8 cellular contexts compared by ENCODE assay signal in the genomic region with DNA sequence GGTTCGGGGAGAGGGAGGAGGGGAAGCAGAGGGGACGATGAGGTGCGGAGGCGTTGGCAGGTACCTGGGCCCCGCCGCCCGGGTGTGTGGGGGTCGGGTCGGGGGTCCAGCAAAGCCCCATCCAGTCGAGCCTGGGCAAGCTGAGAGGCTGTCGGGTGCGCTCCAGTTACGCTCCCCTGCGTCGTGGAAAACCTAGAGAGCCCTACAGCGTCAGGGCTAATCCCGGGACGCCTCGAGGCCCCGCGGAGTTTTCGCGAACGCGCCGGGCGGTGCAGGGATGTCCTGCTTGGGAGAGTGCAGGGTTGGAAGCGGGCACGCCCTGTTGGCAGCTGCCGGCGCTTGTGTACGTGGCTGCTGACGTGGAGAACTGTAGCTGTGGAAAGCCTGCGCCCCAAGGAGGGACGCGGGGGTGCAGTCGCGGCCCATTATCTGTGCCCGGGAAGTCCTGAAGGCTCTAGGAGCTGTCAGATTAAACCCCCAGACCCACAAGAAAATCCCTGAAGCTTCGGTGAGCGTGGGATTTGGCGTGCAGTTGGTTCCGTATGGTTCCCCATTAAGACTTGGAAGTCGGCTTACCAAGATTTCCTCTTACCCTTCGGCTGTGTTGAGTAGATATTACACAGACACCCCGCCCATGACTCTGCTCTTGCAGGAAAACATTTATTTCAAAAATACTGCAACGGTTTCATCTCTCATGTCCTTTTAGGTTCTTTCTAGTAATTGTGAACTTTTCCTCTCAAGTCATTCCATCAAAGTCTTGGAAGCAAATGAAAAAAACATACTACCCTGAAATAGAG. TPM values are rescaled to one million over a fixed set of nuclear protein-coding genes. Genes with fewer than 3 reads are reported as not detected.
DNase-seq lines count a peak whose midpoint lies in the region; ATAC-seq lines count a peak whose summit lies in the region.

No MANE protein-coding gene starts in this region.

- peak; percentile 40 for ATAC-seq in HG02943 (IDR thresholded peaks at IDR 0.05; ENCODE audit: low read depth, unreplicated experiment)

- H3K4me3 Mint-ChIP-seq in activated CD4-positive, alpha-beta memory T cell treated with anti-CD3 and anti-CD28 coated beads for 36 hours: peak overlapping the region; percentile 80

- H3K27me3 ChIP-seq in ectodermal cell (ENCODE audit: control insufficient read depth, insufficient read depth, low read length, poor library complexity, severe bottlenecking): no peaks in the 10 kb centered on the region

- peaks cover 30% of the 10 kb centered on the region for H3K4me1 Mint-ChIP-seq in activated CD4-positive, alpha-beta memory T cell treated with anti-CD3 and anti-CD28 coated beads for 36 hours (ENCODE audit: low read depth)

- peak overlapping the region; percentile 71 for H3K4me3 ChIP-seq in ectodermal cell (ENCODE audit: insufficient read depth, low read depth, low read length)

- peak overlapping the region; percentile 92 for H3K27ac ChIP-seq in ectodermal cell (ENCODE audit: insufficient read depth, low read depth, low read length, poor library complexity, severe bottlenecking)

- H3K27me3 Mint-ChIP-seq in activated CD4-positive, alpha-beta memory T cell treated with anti-CD3 and anti-CD28 coated beads for 36 hours: no peaks in the 10 kb centered on the region

- intact Hi-C loops in activated CD4-positive, alpha-beta memory T cell treated with anti-CD3 and anti-CD28 coated beads for 36 hours (cut with micrococcal nuclease): loop anchor here (1.0 to 5.0 kb wide), 7 partner anchors 12 to 1167 kb away; partner anchors contain the start of genes ANO6, SCAF11 and SLC38A2

- H3K36me3 Mint-ChIP-seq in activated CD4-positive, alpha-beta memory T cell treated with anti-CD3 and anti-CD28 coated beads for 36 hours: peaks cover 2% of the 10 kb centered on the region

- POLR2A ChIA-PET in activated CD4-positive, alpha-beta memory T cell treated with anti-CD3 and anti-CD28 coated beads for 36 hours (lab: Charles Lee): interaction anchor here (0.8 to 2.4 kb wide), 7 partner anchors 13 to 166 kb away, joined by 3 to 17 read pairs (median 5); partner anchors contain the start of gene SLC38A1

- CTCF ChIA-PET in activated CD4-positive, alpha-beta memory T cell treated with anti-CD3 and anti-CD28 coated beads for 36 hours (lab: Charles Lee): interaction anchor here (0.7 to 1.0 kb wide), 2 partner anchors 100 to 225 kb away, joined by 3 to 4 read pairs; no protein-coding TSS in a partner anchor

- no peaks in the 10 kb centered on the region for H3K36me3 ChIP-seq in ectodermal cell (ENCODE audit: control insufficient read depth, insufficient read depth, low read length)

- H3K9me3 Mint-ChIP-seq in activated CD4-positive, alpha-beta memory T cell treated with anti-CD3 and anti-CD28 coated beads for 36 hours: no peaks in the 10 kb centered on the region

- DNase-seq in activated CD8-positive, alpha-beta memory T cell treated with anti-CD3 and anti-CD28 coated beads for 1 hour (ENCODE audit: extremely low read depth in 1 of 2, low read depth in 1 of 2): peak; percentile 51 to 52
- no peak for DNase-seq in activated CD8-positive, alpha-beta memory T cell treated with anti-CD3 and anti-CD28 coated beads for 24 hours
- peak; percentile 32 for DNase-seq in NCI-H2196 treated with DMSO at 0.1 percent for 48 hours (lab: John Stamatoyannopoulos, UW; ENCODE audit: unreplicated experiment)
- DNase-seq in activated CD4-positive, alpha-beta memory T cell treated with anti-CD3 and anti-CD28 coated beads for 36 hours: peak; percentile 85
- DNase-seq in mesenteric fat pad (ENCODE audit: low spot score): peak; percentile 95
- DNase-seq in stimulated activated CD8-positive, alpha-beta memory T cell treated with anti-CD3 and anti-CD28 coated beads, Interleukin-12 subunit alpha, Interleukin-12 subunit beta, amount 100 ng/mL, for 4 hours (ENCODE audit: low read depth): peak; percentile 54

- 2% methylated on average over 47 of the region's 47 CpGs for WGBS in ectodermal cell, 2 experiments

- H3K9me3 ChIP-seq in ectodermal cell (ENCODE audit: control insufficient read depth, low read length): no peaks in the 10 kb centered on the region

- H3K4me1 ChIP-seq in ectodermal cell (ENCODE audit: control insufficient read depth, insufficient read depth, low read length): peaks cover 9% of the 10 kb centered on the region

- peak overlapping the region; percentile 92 for H3K27ac Mint-ChIP-seq in activated CD4-positive, alpha-beta memory T cell treated with anti-CD3 and anti-CD28 coated beads for 36 hours

RNA-seq across cellular contexts. Expression of gene SLC38A2, which starts 11.3 kb away (rescaled TPM):
- 100 to 1,000 TPM; 173 to 187 TPM for total RNA-seq in activated CD4-positive, alpha-beta memory T cell treated with anti-CD3 and anti-CD28 coated beads for 36 hours
- polyA plus RNA-seq in ectodermal cell (2013, experiment 1 of 4): 185 TPM
- polyA plus RNA-seq in ectodermal cell (2013, experiment 2 of 4): 205 TPM
- 158 TPM for polyA plus RNA-seq in ectodermal cell (2013, experiment 3 of 4)
- 176 TPM for polyA plus RNA-seq in ectodermal cell (2013, experiment 4 of 4)
- total RNA-seq in mesenteric fat pad: 248 TPM
